In the genomic region with DNA sequence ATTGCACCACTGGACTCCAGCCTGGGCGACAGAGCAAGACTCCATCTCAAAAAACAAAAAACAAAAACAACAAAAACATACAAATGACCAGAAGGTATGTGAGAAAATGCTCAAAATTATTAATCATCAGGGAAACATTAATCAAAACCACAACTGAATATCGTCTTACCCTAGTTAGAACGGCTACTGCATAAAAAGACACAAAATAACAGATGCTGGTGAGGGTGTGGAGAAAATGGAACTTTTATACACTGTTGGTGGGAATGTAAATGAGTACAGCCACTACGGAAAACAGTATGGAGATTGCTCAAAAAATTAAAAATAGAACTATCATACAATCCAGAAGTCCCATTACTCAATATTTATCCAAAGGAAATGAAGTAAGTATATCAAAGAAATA, we compare ENCODE assay signal across 30 cellular contexts. TPM values are rescaled to one million over a fixed set of nuclear protein-coding genes. Genes with fewer than 3 reads are reported as not detected.
"Had no signal": no experiment of that assay in that cellular context is flagged by ENCODE, and none has a peak within 500 bp of the region (broad histone marks: within the 10 kb centered on the region; RNA-seq: fewer than 3 reads in every experiment).

No MANE protein-coding gene starts in this region.

- H3K27me3 ChIP-seq: stomach, suprapubic skin, testis, thyroid gland, tibial artery, tibial nerve, transverse colon, upper lobe of left lung, upper lobe of right lung, uterus, vagina had no signal

- H3K27ac ChIP-seq: stomach, suprapubic skin, testis, thoracic aorta, thyroid gland, tibial artery, tibial nerve, transverse colon, upper lobe of left lung, upper lobe of right lung, uterus, vagina had no signal

- H3K4me1 ChIP-seq: stomach, suprapubic skin, testis, tibial artery, tibial nerve, transverse colon, upper lobe of left lung, upper lobe of right lung, uterus, vagina had no signal

- H3K36me3 ChIP-seq: stomach, suprapubic skin, thoracic aorta, thyroid gland, tibial artery, tibial nerve, transverse colon, upper lobe of left lung, upper lobe of right lung, uterus, vagina had no signal

- DNase-seq: stimulated activated CD4-positive, alpha-beta T cell treated with anti-CD3 and anti-CD28 coated beads, Interleukin-2, amount 100 ng/mL, for 48 hours; stimulated activated CD4-positive, alpha-beta T cell treated with anti-CD3 and anti-CD28 coated beads, Interleukin-4, amount 100 ng/mL, for 1 hour; stimulated activated CD4-positive, alpha-beta T cell treated with anti-CD3 and anti-CD28 coated beads, Interleukin-4, amount 100 ng/mL, for 24 hours; stimulated activated CD4-positive, alpha-beta T cell treated with anti-CD3 and anti-CD28 coated beads, Interleukin-4, amount 100 ng/mL, for 4 hours; stimulated activated CD8-positive, alpha-beta memory T cell treated with anti-CD3 and anti-CD28 coated beads, Interleukin-4, amount 100 ng/mL, for 48 hours; stimulated activated naive B cell treated with anti-CD40 and anti-IgM and Interleukin-4, amounts not matched to agents 10 μg/mL and 1 μg/mL and 100 μg/mL, for 72 hours; stimulated activated naive CD4-positive, alpha-beta T cell; stimulated activated naive CD4-positive, alpha-beta T cell treated with Interleukin-2 at 50 U/mL for 16 hours; stimulated activated naive CD8-positive, alpha-beta T cell treated with anti-CD3 and anti-CD28 coated beads, Interleukin-15, amount 100 ng/mL, for 72 hours; stimulated activated naive CD8-positive, alpha-beta T cell treated with anti-CD3 and anti-CD28 coated beads, Interleukin-15, Interleukin-2, amounts not matched to agents 100 U/mL and 50 U/mL, for 24 hours; stomach; substantia nigra; testis; thyroid gland; tibial artery; transverse colon; trophoblast cell; upper lobe of left lung; upper lobe of right lung; uterus had no signal

- ATAC-seq: stimulated activated effector memory CD8-positive, alpha-beta T cell treated with anti-CD3 and anti-CD28 coated beads, Interleukin-12 subunit alpha, Interleukin-12 subunit beta, amount 100 ng/mL, for 72 hours; stimulated activated memory B cell treated with anti-CD40 and anti-IgM and Interleukin-4, amounts not matched to agents 10 μg/mL and 1 μg/mL and 100 μg/mL, for 72 hours; stimulated activated naive B cell treated with anti-CD40 and anti-IgM and Interleukin-4, amounts not matched to agents 10 μg/mL and 1 μg/mL and 100 μg/mL, for 72 hours; stimulated activated naive CD8-positive, alpha-beta T cell treated with anti-CD3 and anti-CD28 coated beads, Interleukin-15, amount 100 ng/mL, for 72 hours; stimulated activated naive CD8-positive, alpha-beta T cell treated with anti-CD3 and anti-CD28 coated beads, Interleukin-15, Interleukin-2, amounts not matched to agents 100 U/mL and 50 U/mL, for 24 hours; upper lobe of right lung had no signal

- H3K4me3 ChIP-seq: stomach, suprapubic skin, testis, thoracic aorta, thyroid gland, tibial artery, tibial nerve, transverse colon, upper lobe of left lung, upper lobe of right lung, uterus, vagina had no signal

- H3K9me3 ChIP-seq: stomach, suprapubic skin, testis, thoracic aorta, thyroid gland, tibial artery, tibial nerve, transverse colon, upper lobe of left lung, upper lobe of right lung, uterus, vagina had no signal

RNA-seq across cellular contexts. Expression of a gene that starts 27.4 kb away (rescaled TPM):
- total RNA-seq: stomach, subcutaneous adipose tissue, suprapubic skin, temporal lobe, thoracic aorta, thyroid gland, tibial nerve, upper lobe of left lung, upper lobe of right lung, ureter, urinary bladder, vagina had no signal
- polyA plus RNA-seq: stomach, urinary bladder had no signal
